In the genomic region with DNA sequence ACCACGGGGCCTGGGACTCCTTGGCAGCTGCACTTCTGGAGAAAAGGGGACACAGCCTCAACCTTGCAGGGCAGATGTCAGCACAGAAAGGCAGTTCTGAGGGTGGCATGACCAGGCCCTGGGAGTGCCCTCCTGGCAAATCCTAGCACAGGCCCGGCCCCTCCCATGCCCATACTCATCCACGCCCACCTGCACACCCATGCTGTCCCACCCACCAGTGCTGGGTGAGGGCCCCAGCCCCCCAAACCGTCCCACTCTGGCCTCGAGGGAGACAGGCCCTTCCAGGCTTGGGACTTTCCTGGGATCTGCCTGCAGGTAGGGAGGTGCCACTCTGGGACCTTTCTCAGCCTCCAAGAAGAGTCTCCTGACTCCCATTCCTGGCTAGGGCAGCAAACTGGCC, we compare ENCODE assay signal across 27 cellular contexts. TPM values are rescaled to one million over a fixed set of nuclear protein-coding genes. Genes with fewer than 3 reads are reported as not detected.
DNase-seq lines count a peak whose midpoint lies in the region; ATAC-seq and TF ChIP-seq lines count a peak whose summit lies in the region.
"Had no signal": no experiment of that assay in that cellular context is flagged by ENCODE, and none has a peak within 500 bp of the region (broad histone marks: within the 10 kb centered on the region; RNA-seq: fewer than 3 reads in every experiment).

No MANE protein-coding gene starts in this region.

- no peak overlapping the region for H3K4me2 ChIP-seq in osteoblast (ENCODE audit: insufficient read depth, low read length)

- no peak overlapping the region for H3K4me3 ChIP-seq in HEK293 (ENCODE audit: low read depth, low read length)
- H3K4me3 ChIP-seq in osteoblast (ENCODE audit: insufficient read depth, low read length): no peak overlapping the region
- H3K4me3 ChIP-seq: GM12878, GM23248 had no signal

- H3K36me3 Mint-ChIP-seq in effector memory CD8-positive, alpha-beta T cell (ENCODE audit: insufficient read depth): peaks cover 97% of the 10 kb centered on the region
- no peaks in the 10 kb centered on the region for H3K36me3 Mint-ChIP-seq in activated CD4-positive, alpha-beta memory T cell treated with anti-CD3 and anti-CD28 coated beads, Interleukin-2, amount 10 ng/mL, durations not matched to agents 7 days and 5 days (ENCODE audit: low read depth)
- H3K36me3 Mint-ChIP-seq in activated T-helper 1 cell treated with anti-CD3 and anti-CD28 coated beads, Interleukin-12 subunit alpha, Interleukin-12 subunit beta, Interleukin-2, Interleukin-4 antibody, amounts not matched to agents 30 ng/mL and 10 ng/mL and 1 ng/mL, durations not matched to agents 14 hours and 24 hours and 36 hours (ENCODE audit: low read depth): no peaks in the 10 kb centered on the region

- H3K27me3 Mint-ChIP-seq in effector memory CD8-positive, alpha-beta T cell: no peaks in the 10 kb centered on the region
- H3K27me3 Mint-ChIP-seq in activated CD4-positive, alpha-beta memory T cell treated with anti-CD3 and anti-CD28 coated beads, Interleukin-2, amount 10 ng/mL, durations not matched to agents 7 days and 5 days: no peaks in the 10 kb centered on the region
- H3K27me3 Mint-ChIP-seq in activated T-helper 1 cell treated with anti-CD3 and anti-CD28 coated beads, Interleukin-12 subunit alpha, Interleukin-12 subunit beta, Interleukin-2, Interleukin-4 antibody, amounts not matched to agents 30 ng/mL and 10 ng/mL and 1 ng/mL, durations not matched to agents 14 hours and 24 hours and 36 hours (ENCODE audit: insufficient read depth): no peaks in the 10 kb centered on the region

- intact Hi-C loops in activated T-helper 1 cell treated with anti-CD3 and anti-CD28 coated beads, Interleukin-12 subunit alpha, Interleukin-12 subunit beta, Interleukin-2, Interleukin-4 antibody, amounts not matched to agents 30 ng/mL and 10 ng/mL and 1 ng/mL, durations not matched to agents 14 hours and 24 hours and 36 hours (cut with micrococcal nuclease): no loop called here

- no peak for DNase-seq in effector memory CD8-positive, alpha-beta T cell
- peak; percentile 65 for DNase-seq in osteoblast (ENCODE audit: insufficient read length, low spot score, missing footprints)
- DNase-seq in activated CD4-positive, alpha-beta memory T cell treated with anti-CD3 and anti-CD28 coated beads, Interleukin-2, amount 10 ng/mL, durations not matched to agents 7 days and 5 days: no peak
- no peak for DNase-seq in activated T-helper 1 cell treated with anti-CD3 and anti-CD28 coated beads, Interleukin-12 subunit alpha, Interleukin-12 subunit beta, Interleukin-2, Interleukin-4 antibody, amounts not matched to agents 30 ng/mL and 10 ng/mL and 1 ng/mL, durations not matched to agents 14 hours and 24 hours and 36 hours (ENCODE audit: low spot score)
- DNase-seq: C1 segment of cervical spinal cord; Caco-2; CD8-positive, alpha-beta T cell; DMS 273 treated with DMSO at 0.1 percent for 48 hours; DMS79; EL; GDM1; GM23248; NCI-H1048; NCI-H1417; NCI-H1694; NCI-H2029 treated with DMSO at 0.1 percent for 48 hours; NCI-H2227 treated with DMSO at 0.1 percent for 48 hours; NCI-H510A; NCI-H69; RPMI8226; SHP77 had no signal

- peaks cover 22% of the 10 kb centered on the region for H4K20me1 ChIP-seq in osteoblast (ENCODE audit: insufficient read depth, low read length)

- peaks cover 3 to 8% of the 10 kb centered on the region in 2 donors for H3K4me1 Mint-ChIP-seq in effector memory CD8-positive, alpha-beta T cell (ENCODE audit: low read depth in 2 of 2)
- H3K4me1 Mint-ChIP-seq in activated CD4-positive, alpha-beta memory T cell treated with anti-CD3 and anti-CD28 coated beads, Interleukin-2, amount 10 ng/mL, durations not matched to agents 7 days and 5 days: no peaks in the 10 kb centered on the region
- no peaks in the 10 kb centered on the region for H3K4me1 Mint-ChIP-seq in activated T-helper 1 cell treated with anti-CD3 and anti-CD28 coated beads, Interleukin-12 subunit alpha, Interleukin-12 subunit beta, Interleukin-2, Interleukin-4 antibody, amounts not matched to agents 30 ng/mL and 10 ng/mL and 1 ng/mL, durations not matched to agents 14 hours and 24 hours and 36 hours (ENCODE audit: low read depth)
- H3K4me1 Mint-ChIP-seq: IgD-negative memory B cell had no signal

- H3K27ac Mint-ChIP-seq in effector memory CD8-positive, alpha-beta T cell: peak overlapping the region; percentile 72 to 77
- no peak overlapping the region for H3K27ac Mint-ChIP-seq in activated CD4-positive, alpha-beta memory T cell treated with anti-CD3 and anti-CD28 coated beads, Interleukin-2, amount 10 ng/mL, durations not matched to agents 7 days and 5 days
- no peak overlapping the region for H3K27ac Mint-ChIP-seq in activated T-helper 1 cell treated with anti-CD3 and anti-CD28 coated beads, Interleukin-12 subunit alpha, Interleukin-12 subunit beta, Interleukin-2, Interleukin-4 antibody, amounts not matched to agents 30 ng/mL and 10 ng/mL and 1 ng/mL, durations not matched to agents 14 hours and 24 hours and 36 hours
- H3K27ac Mint-ChIP-seq: CD8-positive, alpha-beta T cell; IgD-negative memory B cell had no signal

- H3K4me3 Mint-ChIP-seq in effector memory CD8-positive, alpha-beta T cell: peak overlapping the region in 1 of 2 donors; percentile 48
- H3K4me3 Mint-ChIP-seq in activated CD4-positive, alpha-beta memory T cell treated with anti-CD3 and anti-CD28 coated beads, Interleukin-2, amount 10 ng/mL, durations not matched to agents 7 days and 5 days: no peak overlapping the region
- no peak overlapping the region for H3K4me3 Mint-ChIP-seq in activated T-helper 1 cell treated with anti-CD3 and anti-CD28 coated beads, Interleukin-12 subunit alpha, Interleukin-12 subunit beta, Interleukin-2, Interleukin-4 antibody, amounts not matched to agents 30 ng/mL and 10 ng/mL and 1 ng/mL, durations not matched to agents 14 hours and 24 hours and 36 hours
- H3K4me3 Mint-ChIP-seq: CD8-positive, alpha-beta T cell had no signal

- H3K4me1 ChIP-seq in HEK293 (ENCODE audit: control insufficient read depth, insufficient read depth, low read length) (no peaks in the 10 kb centered on the region), osteoblast (ENCODE audit: insufficient read depth, low read length) (peaks cover 15% of the 10 kb centered on the region)
- H3K4me1 ChIP-seq: Caco-2 had no signal

- no peak for ATAC-seq in effector memory CD8-positive, alpha-beta T cell (replicated peaks)
- ATAC-seq: CD8-positive, alpha-beta T cell; GM12878; HCT116 had no signal

- H3K27me3 ChIP-seq in osteoblast (ENCODE audit: insufficient read depth, low read length): no peaks in the 10 kb centered on the region

- H3K9me3 ChIP-seq in HEK293 (ENCODE audit: control insufficient read depth, insufficient read depth, low read depth, low read length): no peaks in the 10 kb centered on the region
- no peaks in the 10 kb centered on the region for H3K9me3 ChIP-seq in osteoblast (ENCODE audit: low read depth, low read length)
- H3K9me3 ChIP-seq: Caco-2 had no signal

- CTCF ChIA-PET in HEK293 (lab: Yijun Ruan, JAX): interaction anchor here (2.2 kb wide), 1 partner anchor 13 kb away, joined by 10 read pairs; no protein-coding TSS in a partner anchor
- CTCF ChIA-PET in activated CD4-positive, alpha-beta memory T cell treated with anti-CD3 and anti-CD28 coated beads, Interleukin-2, amount 10 ng/mL, durations not matched to agents 7 days and 5 days (lab: Charles Lee): no interaction called here

- TF ChIP-seq CTCF in HEK293 (tag by site-specific recombination; IDR thresholded peaks at IDR 0.05) (no peak), osteoblast (IDR thresholded peaks at IDR 0.05; ENCODE audit: extremely low read depth, low read depth, low read length) (no peak)

- H3K9me3 Mint-ChIP-seq in effector memory CD8-positive, alpha-beta T cell: no peaks in the 10 kb centered on the region
- H3K9me3 Mint-ChIP-seq in activated CD4-positive, alpha-beta memory T cell treated with anti-CD3 and anti-CD28 coated beads, Interleukin-2, amount 10 ng/mL, durations not matched to agents 7 days and 5 days: no peaks in the 10 kb centered on the region
- H3K9me3 Mint-ChIP-seq in activated T-helper 1 cell treated with anti-CD3 and anti-CD28 coated beads, Interleukin-12 subunit alpha, Interleukin-12 subunit beta, Interleukin-2, Interleukin-4 antibody, amounts not matched to agents 30 ng/mL and 10 ng/mL and 1 ng/mL, durations not matched to agents 14 hours and 24 hours and 36 hours: no peaks in the 10 kb centered on the region
- H3K9me3 Mint-ChIP-seq: CD8-positive, alpha-beta T cell; IgD-negative memory B cell had no signal

- H3K36me3 ChIP-seq in HEK293 (ENCODE audit: control insufficient read depth in 2 of 2, insufficient read depth in 1 of 2, low read length in 2 of 2): peaks cover 0 to 66% of the 10 kb centered on the region in 2 experiments; a peak in 1 of 3 replicates
- H3K36me3 ChIP-seq in osteoblast (ENCODE audit: insufficient read depth, low read length): no peaks in the 10 kb centered on the region

- no peak overlapping the region for H2AFZ ChIP-seq in osteoblast (ENCODE audit: low read length)
- H2AFZ ChIP-seq: GM23248 had no signal

- no peaks in the 10 kb centered on the region for H3K79me2 ChIP-seq in osteoblast (ENCODE audit: insufficient read depth, low read length)

- POLR2A ChIA-PET in HEK293 (lab: Yijun Ruan, JAX): no interaction called here
- POLR2A ChIA-PET in activated CD4-positive, alpha-beta memory T cell treated with anti-CD3 and anti-CD28 coated beads, Interleukin-2, amount 10 ng/mL, durations not matched to agents 7 days and 5 days (lab: Charles Lee): no interaction called here

- H3K27ac ChIP-seq in HEK293 (ENCODE audit: extremely low read depth, low read depth, low read length) (no peak overlapping the region), osteoblast (ENCODE audit: low read depth, low read length) (no peak overlapping the region)
- H3K27ac ChIP-seq: GM23248 had no signal

RNA-seq across cellular contexts. Expression of gene DUSP8, which starts 10.1 kb away (rescaled TPM):
- under 0.01 TPM in 2 replicates for total RNA-seq in osteoblast
- total RNA-seq in activated CD4-positive, alpha-beta memory T cell treated with anti-CD3 and anti-CD28 coated beads, Interleukin-2, amount 10 ng/mL, durations not matched to agents 7 days and 5 days: 1 to 10 TPM; 2.6 to 2.7 TPM
- total RNA-seq in activated T-helper 1 cell treated with anti-CD3 and anti-CD28 coated beads, Interleukin-12 subunit alpha, Interleukin-12 subunit beta, Interleukin-2, Interleukin-4 antibody, amounts not matched to agents 30 ng/mL and 10 ng/mL and 1 ng/mL, durations not matched to agents 14 hours and 24 hours and 36 hours: 2.3 and 2.4 TPM in 2 replicates

RNA-seq across cellular contexts. Expression of gene KRTAP5-1, which starts 23.1 kb away (rescaled TPM):
- total RNA-seq in osteoblast: not detected in 2 replicates
- not detected for total RNA-seq in activated CD4-positive, alpha-beta memory T cell treated with anti-CD3 and anti-CD28 coated beads, Interleukin-2, amount 10 ng/mL, durations not matched to agents 7 days and 5 days
- not detected in 2 replicates for total RNA-seq in activated T-helper 1 cell treated with anti-CD3 and anti-CD28 coated beads, Interleukin-12 subunit alpha, Interleukin-12 subunit beta, Interleukin-2, Interleukin-4 antibody, amounts not matched to agents 30 ng/mL and 10 ng/mL and 1 ng/mL, durations not matched to agents 14 hours and 24 hours and 36 hours
- total RNA-seq: A673; Caco-2; CD8-positive, alpha-beta T cell; GM12878; GM23248; SK-MEL-5 had no signal

RNA-seq across cellular contexts. Expression of gene KRTAP5-2, which starts 36.1 kb away (rescaled TPM):
- not detected in 2 replicates for total RNA-seq in osteoblast
- total RNA-seq in activated CD4-positive, alpha-beta memory T cell treated with anti-CD3 and anti-CD28 coated beads, Interleukin-2, amount 10 ng/mL, durations not matched to agents 7 days and 5 days: not detected
- total RNA-seq in activated T-helper 1 cell treated with anti-CD3 and anti-CD28 coated beads, Interleukin-12 subunit alpha, Interleukin-12 subunit beta, Interleukin-2, Interleukin-4 antibody, amounts not matched to agents 30 ng/mL and 10 ng/mL and 1 ng/mL, durations not matched to agents 14 hours and 24 hours and 36 hours: not detected in 2 replicates
- total RNA-seq: A673; Caco-2; CD8-positive, alpha-beta T cell; GM12878; GM23248 had no signal

RNA-seq across cellular contexts. Expression of gene KRTAP5-3, which starts 46.3 kb away (rescaled TPM):
- total RNA-seq in osteoblast: not detected in 2 replicates
- total RNA-seq in activated CD4-positive, alpha-beta memory T cell treated with anti-CD3 and anti-CD28 coated beads, Interleukin-2, amount 10 ng/mL, durations not matched to agents 7 days and 5 days: not detected
- not detected in 2 replicates for total RNA-seq in activated T-helper 1 cell treated with anti-CD3 and anti-CD28 coated beads, Interleukin-12 subunit alpha, Interleukin-12 subunit beta, Interleukin-2, Interleukin-4 antibody, amounts not matched to agents 30 ng/mL and 10 ng/mL and 1 ng/mL, durations not matched to agents 14 hours and 24 hours and 36 hours
- total RNA-seq: A673; Caco-2; CD8-positive, alpha-beta T cell; GM12878; GM23248; SK-MEL-5 had no signal

RNA-seq across cellular contexts. Expression of gene KRTAP5-4, which starts 60.0 kb away (rescaled TPM):
- not detected in 2 replicates for total RNA-seq in osteoblast
- not detected for total RNA-seq in activated CD4-positive, alpha-beta memory T cell treated with anti-CD3 and anti-CD28 coated beads, Interleukin-2, amount 10 ng/mL, durations not matched to agents 7 days and 5 days
- total RNA-seq in activated T-helper 1 cell treated with anti-CD3 and anti-CD28 coated beads, Interleukin-12 subunit alpha, Interleukin-12 subunit beta, Interleukin-2, Interleukin-4 antibody, amounts not matched to agents 30 ng/mL and 10 ng/mL and 1 ng/mL, durations not matched to agents 14 hours and 24 hours and 36 hours: not detected in 2 replicates
- total RNA-seq: A673; Caco-2; CD8-positive, alpha-beta T cell; GM12878; GM23248; SK-MEL-5 had no signal

Comparison
In these comparisons a context has a peak if more than half of its experiments do, and no peak if none do; other contexts are left out.
1. H3K27ac Mint-ChIP-seq: peak in effector memory CD8-positive, alpha-beta T cell (2 of 2); none in activated CD4-positive, alpha-beta memory T cell treated with anti-CD3 and anti-CD28 coated beads, Interleukin-2, amount 10 ng/mL, durations not matched to agents 7 days and 5 days (single experiment) and activated T-helper 1 cell treated with anti-CD3 and anti-CD28 coated beads, Interleukin-12 subunit alpha, Interleukin-12 subunit beta, Interleukin-2, Interleukin-4 antibody, amounts not matched to agents 30 ng/mL and 10 ng/mL and 1 ng/mL, durations not matched to agents 14 hours and 24 hours and 36 hours (single experiment).